ENCODE assay signal across 1 cellular context in the genomic region with DNA sequence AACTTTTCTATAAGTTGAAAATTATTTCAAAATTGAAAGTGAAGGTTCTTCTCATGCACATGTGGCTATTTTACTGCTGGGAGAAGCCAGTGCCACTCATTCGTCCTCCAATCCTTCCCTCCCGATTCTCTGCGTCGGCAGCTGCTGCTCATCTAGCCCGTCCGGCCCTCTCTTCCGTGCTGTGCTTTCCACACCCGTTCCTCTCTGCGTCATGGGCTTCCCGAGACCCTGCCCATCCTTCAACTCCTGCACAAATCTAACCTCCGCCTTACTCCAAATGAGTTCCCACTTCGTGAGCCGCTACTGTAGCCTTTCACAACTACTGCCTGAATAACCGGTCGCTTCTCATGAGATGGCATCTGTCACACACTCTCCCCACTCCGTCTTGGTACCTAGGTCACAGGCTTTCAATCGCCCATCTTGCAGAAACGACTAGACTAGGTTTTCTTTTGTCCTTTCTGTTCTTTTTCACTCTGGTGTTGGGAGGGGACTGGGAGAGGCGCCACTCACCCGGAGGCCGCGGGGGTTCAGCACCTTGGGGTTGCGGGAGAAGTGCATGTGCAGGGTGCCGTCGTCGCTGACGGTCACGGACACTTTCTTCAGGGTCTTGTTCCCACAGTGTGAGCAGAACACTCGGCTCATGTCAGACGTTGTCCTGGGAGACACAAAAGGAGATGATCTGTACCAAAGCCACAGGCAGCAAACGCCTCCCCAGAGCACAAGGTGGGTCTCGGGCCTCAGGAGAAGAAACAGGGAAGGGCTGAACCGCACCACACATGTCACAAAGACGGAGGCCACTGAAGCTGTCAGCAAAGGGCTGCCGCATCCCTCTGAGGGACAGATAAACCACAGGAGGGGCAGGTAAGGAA.
TF ChIP-seq lines count a peak whose summit lies in the region.

No MANE protein-coding gene starts in this region.

TF ChIP-seq in K562, 482 proteins besides CTCF, POLR2A, EP300 and RAD21:
- peak; percentile 48 for TF ChIP-seq RBFOX2 (IDR thresholded peaks at IDR 0.05; ENCODE audit: low read depth, low read length)
- 0 out of 4 replicates have a peak, but pooled peaks of 1 of the 2 experiments have one; percentile 30 for TF ChIP-seq MLLT1 (IDR thresholded peaks at IDR 0.05)
- TF ChIP-seq POLR2G (IDR thresholded peaks at IDR 0.05; ENCODE audit: low read depth, low read length) = 0 out of 2 replicates have a peak, but pooled peaks have one; percentile 28
- TF ChIP-seq ETV5 (CRISPR knock-in tag; IDR thresholded peaks at IDR 0.05; ENCODE audit: low read depth) = no peak
TF ChIP-seq in K562: peak in this region for 3.
